Comparison of ENCODE assay signal across 21 cellular contexts in genomic region chr20:46698788-46699187, GRCh38. TPM values are rescaled to one million over a fixed set of nuclear protein-coding genes. Genes with fewer than 3 reads are reported as not detected.
"Had no signal": no experiment of that assay in that cellular context is flagged by ENCODE, and none has a peak within 500 bp of the region (broad histone marks: within the 10 kb centered on the region; RNA-seq: fewer than 3 reads in every experiment).

No MANE protein-coding gene starts in this region.

- H3K36me3 ChIP-seq: ascending aorta, breast epithelium, gastrocnemius medialis, upper lobe of right lung had no signal

- H3K27ac ChIP-seq: ascending aorta, breast epithelium, gastrocnemius medialis, upper lobe of right lung, VCaP had no signal

- H3K4me3 ChIP-seq: ascending aorta, breast epithelium, gastrocnemius medialis, lung, upper lobe of right lung had no signal

- H3K4me1 ChIP-seq: ascending aorta, breast epithelium, gastrocnemius medialis, upper lobe of right lung had no signal

- H3K9me3 ChIP-seq: ascending aorta, breast epithelium, gastrocnemius medialis, upper lobe of right lung had no signal

- DNase-seq: activated CD4-positive, alpha-beta T cell treated with anti-CD3 and anti-CD28 coated beads for 1 hour; activated CD8-positive, alpha-beta memory T cell treated with anti-CD3 and anti-CD28 coated beads for 24 hours; activated CD8-positive, alpha-beta memory T cell treated with anti-CD3 and anti-CD28 coated beads, Interleukin-2, amount 50 U/mL, for 48 hours; activated effector memory CD4-positive, alpha-beta T cell treated with Interleukin-2 at 50 U/mL for 16 hours; activated naive CD4-positive, alpha-beta T cell treated with anti-CD3 and anti-CD28 coated beads, Interleukin-2, amount 50 U/mL, for 16 hours; activated T-cell treated with anti-CD3 and anti-CD28 coated beads, Interleukin-2, amount 50 U/mL, for 48 hours; effector CD8-positive, alpha-beta T cell; gastrocnemius medialis; head of caudate nucleus; kidney; retina; stimulated activated CD8-positive, alpha-beta memory T cell treated with anti-CD3 and anti-CD28 coated beads, Interleukin-4, amount 100 ng/mL, for 48 hours; stimulated activated naive CD4-positive, alpha-beta T cell; upper lobe of right lung had no signal

- ATAC-seq: esophagus mucosa, gastrocnemius medialis, left lobe of liver, upper lobe of right lung had no signal

- H3K27me3 ChIP-seq: ascending aorta, breast epithelium had no signal

RNA-seq across cellular contexts. Expression of gene SLC2A10, which starts 10.7 kb away (rescaled TPM):
- polyA plus RNA-seq: neural cell had no signal

RNA-seq across cellular contexts. Expression of gene SLC13A3, which starts 47.5 kb away (rescaled TPM):
- total RNA-seq: ascending aorta had no signal
